20 cellular contexts compared by ENCODE assay signal in genomic region chr1:21874778-21875547, GRCh38.
DNase-seq lines count a peak whose midpoint lies in the region.
"Had no signal": no experiment of that assay in that cellular context is flagged by ENCODE, and none has a peak within 500 bp of the region (broad histone marks: within the 10 kb centered on the region; RNA-seq: fewer than 3 reads in every experiment).

No MANE protein-coding gene starts in this region.

- DNase-seq in NCI-H1436 (lab: John Stamatoyannopoulos, UW): peak; percentile 26
- no peak for DNase-seq in NCI-H1436 treated with DMSO at 0.1 percent for 48 hours (lab: John Stamatoyannopoulos, UW)
- peak; percentile 82 for DNase-seq in NCI-H1092 (lab: John Stamatoyannopoulos, UW)
- DNase-seq in NCI-H69 (lab: John Stamatoyannopoulos, UW): peak; percentile 73
- peak; percentile 80 for DNase-seq in posterior vena cava (ENCODE audit: low spot score)
- DNase-seq in GDM1 (lab: John Stamatoyannopoulos, UW): no peak
- DNase-seq in H4 (ENCODE audit: low spot score): no peak
- DNase-seq in hepatic stellate cell (ENCODE audit: low spot score): no peak
- DNase-seq: activated CD8-positive, alpha-beta T cell treated with anti-CD3 and anti-CD28 coated beads for 36 hours; activated gamma-delta T cell; activated T-cell treated with anti-CD3 and anti-CD28 coated beads for 4 hours; Caco-2; colonic mucosa; endodermal cell; H9; MG63; NCI-H526; stimulated activated CD4-positive, alpha-beta T cell treated with anti-CD3 and anti-CD28 coated beads, Interleukin-4, amount 100 ng/mL, for 1 hour; stimulated activated naive CD8-positive, alpha-beta T cell treated with anti-CD3 and anti-CD28 coated beads, Interleukin-15, Interleukin-2, amounts not matched to agents 100 U/mL and 50 U/mL, for 24 hours; thyroid gland had no signal

- intact Hi-C loops in posterior vena cava (cut with DNase I): no loop called here

Comparison
In these comparisons a context has a peak if more than half of its experiments do, and no peak if none do; other contexts are left out.
1. DNase-seq: peak in NCI-H1436 (single experiment), NCI-H1092 (single experiment), NCI-H69 (single experiment) and posterior vena cava (single experiment); none in NCI-H1436 treated with DMSO at 0.1 percent for 48 hours (single experiment), GDM1 (single experiment), H4 (single experiment) and hepatic stellate cell (single experiment).